ENCODE assay signal across 8 cellular contexts in the genomic region with DNA sequence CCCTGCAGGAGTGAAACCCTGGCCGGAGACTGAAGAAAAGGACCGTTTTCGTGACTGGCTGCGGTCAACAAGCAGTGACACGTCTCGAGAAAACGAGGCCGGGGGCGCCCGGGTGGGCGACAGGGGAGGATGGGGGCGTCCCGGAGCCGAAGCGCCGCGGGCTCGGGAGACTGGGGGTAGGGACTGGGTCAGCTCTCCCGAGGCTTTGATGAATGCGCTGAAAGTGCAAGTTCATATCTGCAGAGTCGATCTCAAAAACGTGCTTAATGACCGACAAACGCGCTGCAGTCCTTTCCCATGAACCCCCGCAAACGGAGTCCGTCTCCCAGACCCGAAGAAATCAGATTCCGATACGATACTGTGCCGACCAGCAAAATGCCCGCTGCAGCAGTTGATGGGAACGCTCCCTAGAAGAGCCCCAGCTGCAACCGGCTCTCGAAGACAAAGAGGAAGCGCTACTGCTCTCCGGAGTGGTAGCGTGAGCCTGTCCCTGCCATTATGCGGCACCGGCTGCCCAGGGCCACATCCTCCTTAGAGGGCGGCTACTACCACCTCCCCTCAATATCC. TPM values are rescaled to one million over a fixed set of nuclear protein-coding genes. Genes with fewer than 3 reads are reported as not detected.
DNase-seq lines count a peak whose midpoint lies in the region; ATAC-seq, FAIRE-seq and TF ChIP-seq lines count a peak whose summit lies in the region.

No MANE protein-coding gene starts in this region.

- H4K20me1 ChIP-seq in PC-3 (ENCODE audit: low read length), result no peaks in the 10 kb centered on the region

- TF ChIP-seq CTCF in AG10803 (conservative IDR thresholded peaks at IDR 0.05; ENCODE audit: low read length), result no peak
- TF ChIP-seq CTCF in PC-3 (conservative IDR thresholded peaks at IDR 0.05; ENCODE audit: low read depth, low read length), result no peak
- no peak for TF ChIP-seq CTCF in uterus (IDR thresholded peaks at IDR 0.05)

- H3F3A ChIP-seq in PC-3 (ENCODE audit: low read length, unreplicated experiment), result no peaks in the 10 kb centered on the region

- H3K9me2 ChIP-seq in PC-3 (replicated peaks; ENCODE audit: low read length), result no peaks in the 10 kb centered on the region

- H2AFZ ChIP-seq in PC-3 (ENCODE audit: low read length), result peak overlapping the region; percentile 98
- peak overlapping the region; percentile 72 for H2AFZ ChIP-seq in neuron (ENCODE audit: low read depth, low read length)

- intact Hi-C loops in PC-3 (cut with micrococcal nuclease), result loop anchor here (10.0 kb wide), 1 partner anchor 104 kb away; no protein-coding TSS in a partner anchor
- intact Hi-C loops in uterus (cut with DNase I; ENCODE audit: low total_unique reads), result no loop called here

- TF ChIP-seq POLR2A in uterus (IDR thresholded peaks at IDR 0.05), result no peak

- H3K9ac ChIP-seq in PC-3 (ENCODE audit: low read length), result peak overlapping the region; percentile 93

- peak overlapping the region; percentile 99 for H3K4me2 ChIP-seq in PC-3 (ENCODE audit: low read length)

- H3K79me2 ChIP-seq in PC-3 (ENCODE audit: low read length), result peaks cover 15% of the 10 kb centered on the region

- H3K27ac ChIP-seq in PC-3 (ENCODE audit: low read length) (no peak overlapping the region), uterus (peak overlapping the region; percentile 67 to 76)

- FAIRE-seq in frontal cortex (lab: Jason Lieb, UNC), result no peak

- ATAC-seq in HG03432 (IDR thresholded peaks at IDR 0.05; ENCODE audit: unreplicated experiment) (peak; percentile 49), PC-3 (peak; percentile 28; the same call in 1 of the 2 replicates)

- TSS peak; percentile 35 for BruUV-seq in PC-3 (replicated peaks; lab: Mats Ljungman, UMichigan)

- H3K4me3 ChIP-seq in AG10803 (ENCODE audit: low read length), result peak overlapping the region; percentile 70
- H3K4me3 ChIP-seq in PC-3 (ENCODE audit: low read length), result peak overlapping the region; percentile 92
- peak overlapping the region; percentile 73 for H3K4me3 ChIP-seq in neuron (ENCODE audit: low read length)
- peak overlapping the region; percentile 44 to 67 for H3K4me3 ChIP-seq in uterus

- CTCF ChIA-PET in PC-3 (lab: Charles Lee), result no interaction called here

- H3K4me1 ChIP-seq in PC-3 (ENCODE audit: insufficient read depth, low read length) (peaks cover 9% of the 10 kb centered on the region; the same call in 1 of the 2 replicates), neuron (ENCODE audit: insufficient read depth, low read length) (no peaks in the 10 kb centered on the region), uterus (no peaks in the 10 kb centered on the region)

- H3K36me3 ChIP-seq in PC-3 (ENCODE audit: low read depth, low read length), result no peaks in the 10 kb centered on the region
- no peaks in the 10 kb centered on the region for H3K36me3 ChIP-seq in neuron (ENCODE audit: insufficient read depth, low read length)
- no peaks in the 10 kb centered on the region for H3K36me3 ChIP-seq in uterus

- H3K9me3 ChIP-seq in PC-3 (ENCODE audit: low read length) (no peaks in the 10 kb centered on the region), neuron (ENCODE audit: low read length) (no peaks in the 10 kb centered on the region), uterus (no peaks in the 10 kb centered on the region)

- DNase-seq in AG10803 (ENCODE audit: low read depth), result peak; percentile 14
- DNase-seq in GM19238 (ENCODE audit: insufficient read length, low spot score), result peak; percentile 14
- peak; percentile 13 for DNase-seq in PC-3
- peak; percentile 12 for DNase-seq in activated effector memory CD4-positive, alpha-beta T cell treated with Interleukin-2 at 50 U/mL for 16 hours
- peak; percentile 14 to 28 for DNase-seq in frontal cortex (ENCODE audit: low spot score in 2 of 2)
- peak; percentile 22 for DNase-seq in uterus

- POLR2A ChIA-PET in PC-3 (lab: Charles Lee; ENCODE audit: unreplicated experiment), result no interaction called here

- H3K27me3 ChIP-seq in PC-3 (ENCODE audit: low read length), result no peaks in the 10 kb centered on the region
- peaks cover 14% of the 10 kb centered on the region for H3K27me3 ChIP-seq in neuron (ENCODE audit: insufficient read depth, low read length)
- no peaks in the 10 kb centered on the region for H3K27me3 ChIP-seq in uterus

RNA-seq across cellular contexts. Expression of gene CD99L2, which starts 0.8 kb away (rescaled TPM):
- total RNA-seq in PC-3 (2014; rRNA removed) (9.4 and 10.9 TPM in 2 replicates), frontal cortex (33.0 TPM), uterus (10 to 100 TPM; 51.3 to 92.7 (median 58.7) TPM)
